In the genomic region with DNA sequence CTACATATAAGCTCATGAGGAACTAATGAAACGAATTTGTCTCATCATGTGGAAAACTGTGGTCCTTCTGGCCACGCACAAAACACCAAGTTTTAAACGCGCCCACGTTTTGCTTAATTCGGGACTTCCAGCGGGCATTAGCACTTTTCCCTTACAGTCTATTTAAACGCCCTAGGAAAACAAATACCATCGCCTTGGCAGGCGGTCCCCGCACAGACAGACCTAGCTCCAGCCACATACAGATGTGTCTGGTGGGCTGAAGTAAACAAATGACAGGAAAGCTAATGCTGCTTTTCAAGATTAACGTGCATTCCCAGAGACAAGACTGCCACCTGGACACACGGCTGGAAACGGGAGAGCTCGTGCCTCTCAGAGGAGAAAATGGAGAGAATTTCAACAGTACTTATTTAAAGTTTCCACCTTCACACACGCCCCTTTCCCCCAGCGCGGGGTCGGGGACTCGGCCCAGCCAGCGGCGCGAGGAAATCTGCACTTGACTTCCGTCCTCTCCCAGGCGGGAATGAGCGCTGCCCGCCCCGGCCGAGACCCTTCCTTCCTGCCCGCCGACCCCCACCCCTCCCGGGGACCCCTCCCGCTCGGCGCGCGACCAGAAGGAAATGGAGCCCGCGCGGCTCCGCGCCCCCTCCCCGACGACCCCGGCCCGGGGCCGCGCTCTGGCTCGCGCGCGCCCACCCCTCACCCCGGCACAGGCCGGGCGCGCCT, we compare ENCODE assay signal across 8 cellular contexts. TPM values are rescaled to one million over a fixed set of nuclear protein-coding genes. Genes with fewer than 3 reads are reported as not detected.
DNase-seq lines count a peak whose midpoint lies in the region; ATAC-seq, FAIRE-seq and TF ChIP-seq lines count a peak whose summit lies in the region.

No MANE protein-coding gene starts in this region.

- H3K36me3 ChIP-seq in KOPT-K1 (ENCODE audit: insufficient read depth, low read length), result no peaks in the 10 kb centered on the region
- no peaks in the 10 kb centered on the region for H3K36me3 ChIP-seq in bronchial epithelial cell (ENCODE audit: control insufficient read depth, insufficient read depth, low read length)

- no peak for ATAC-seq in GM19397 (IDR thresholded peaks at IDR 0.05; ENCODE audit: unreplicated experiment)

- no peaks in the 10 kb centered on the region for H3K27me3 ChIP-seq in bronchial epithelial cell (ENCODE audit: control insufficient read depth, insufficient read depth, low read length)

- peak; percentile 45 for DNase-seq in 8988T
- DNase-seq in GM19239 (ENCODE audit: insufficient read length, low spot score), result peak; percentile 26
- DNase-seq in T-helper 9 cell, result peak; percentile 17
- DNase-seq in bronchial epithelial cell (ENCODE audit: low read depth), result no peak
- peak; percentile 76 for DNase-seq in islet precursor cell
- peak; percentile 18 to 30 for DNase-seq in stimulated activated CD4-positive, alpha-beta T cell treated with anti-CD3 and anti-CD28 coated beads, Interleukin-12 subunit alpha, Interleukin-12 subunit beta, amount 100 ng/mL, for 24 hours (ENCODE audit: low read depth in 2 of 2)

- H3K27ac ChIP-seq in KOPT-K1 (ENCODE audit: low read depth, low read length, poor library complexity, severe bottlenecking), result peak overlapping the region; percentile 56

- H3K4me3 ChIP-seq in bronchial epithelial cell (ENCODE audit: low read depth, low read length), result peak overlapping the region; percentile 58

- peak; percentile 2 for TF ChIP-seq CTCF in bronchial epithelial cell (IDR thresholded peaks at IDR 0.05; ENCODE audit: insufficient read depth, low read length, severe bottlenecking)

- peak; percentile 94 for FAIRE-seq in GM19239 (lab: Jason Lieb, UNC)
- FAIRE-seq in bronchial epithelial cell (lab: Jason Lieb, UNC), result no peak

- no peaks in the 10 kb centered on the region for H3K9me3 ChIP-seq in KOPT-K1 (ENCODE audit: insufficient read depth, low read length, poor library complexity, severe bottlenecking)

RNA-seq across cellular contexts. Expression of a gene that starts 0.9 kb away (rescaled TPM):
- 17.9 and 20.9 TPM in 2 replicates for total RNA-seq in bronchial epithelial cell
